Comparison of ENCODE assay signal across 27 cellular contexts in the genomic region with DNA sequence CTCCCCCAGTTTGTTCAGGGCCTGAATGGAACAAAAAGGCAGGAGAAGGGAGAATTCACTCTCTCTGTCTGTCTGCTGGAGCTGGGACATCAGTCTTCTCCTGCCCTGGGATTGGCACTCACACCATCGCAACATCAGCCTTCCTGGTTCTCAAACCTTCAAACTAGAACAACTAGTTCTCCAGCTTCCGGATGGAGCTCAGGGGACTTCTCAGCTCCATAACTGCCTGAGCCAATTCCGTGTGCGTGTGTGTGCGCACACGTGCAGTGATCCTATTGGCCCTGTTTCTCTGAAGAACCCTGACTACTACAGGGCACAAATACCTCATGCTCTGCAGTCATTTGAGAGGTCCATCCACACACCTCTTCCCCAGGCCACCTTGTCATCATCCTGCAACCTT.
"Had no signal": no experiment of that assay in that cellular context is flagged by ENCODE, and none has a peak within 500 bp of the region (broad histone marks: within the 10 kb centered on the region; RNA-seq: fewer than 3 reads in every experiment).

No MANE protein-coding gene starts in this region.

- DNase-seq: activated CD4-positive, alpha-beta T cell treated with anti-CD3 and anti-CD28 coated beads for 36 hours; activated CD8-positive, alpha-beta memory T cell treated with anti-CD3 and anti-CD28 coated beads, Interleukin-2, amount 50 U/mL, for 4 hours; activated CD8-positive, alpha-beta T cell treated with anti-CD3 and anti-CD28 coated beads for 36 hours; activated gamma-delta T cell treated with Interleukin-2 at 50 U/mL for 16 hours; activated naive CD4-positive, alpha-beta T cell treated with anti-CD3 and anti-CD28 coated beads, Interleukin-2, amount 10 ng/mL, durations not matched to agents 7 days and 5 days; activated naive CD8-positive, alpha-beta T cell treated with anti-CD3 and anti-CD28 coated beads for 36 hours; activated T-cell treated with anti-CD3 and anti-CD28 coated beads, Interleukin-2, amount 50 U/mL, for 72 hours; brain microvascular endothelial cell; cerebellar nuclear complex; MM.1S; NCI-H1105 treated with DMSO at 0.1 percent for 48 hours; NCI-H146; NCI-H187 treated with DMSO at 0.1 percent for 48 hours; NCI-H2081 treated with DMSO at 0.1 percent for 48 hours; NCI-H2171; NCI-H2227 treated with DMSO at 0.1 percent for 48 hours; NCI-H446 treated with DMSO at 0.1 percent for 48 hours; NCI-H524 treated with DMSO at 0.1 percent for 48 hours; NCI-H748 treated with DMSO at 0.1 percent for 48 hours; Peyer's patch; SHP77 treated with DMSO at 0.1 percent for 48 hours; T-cell; T-helper 2 cell; T1000; WERI-Rb-1 had no signal

- H3K27ac ChIP-seq: brain microvascular endothelial cell, KMS-11, Peyer's patch, RWPE1, WERI-Rb-1 had no signal

- H3K27me3 ChIP-seq: Peyer's patch had no signal

- H3K4me3 ChIP-seq: Peyer's patch had no signal

- H3K36me3 ChIP-seq: brain microvascular endothelial cell, Peyer's patch, WERI-Rb-1 had no signal

- H3K4me2 ChIP-seq: KMS-11 had no signal

- ATAC-seq: activated CD4-positive, alpha-beta T cell treated with anti-CD3 and anti-CD28 coated beads for 36 hours; activated CD8-positive, alpha-beta T cell treated with anti-CD3 and anti-CD28 coated beads for 36 hours; activated T-cell treated with anti-CD3 and anti-CD28 coated beads, Interleukin-2, amount 50 U/mL, for 72 hours; T-cell had no signal

- H3K4me1 ChIP-seq: Peyer's patch had no signal

- H3K9ac ChIP-seq: KMS-11 had no signal
